23 cellular contexts compared by ENCODE assay signal in the genomic region with DNA sequence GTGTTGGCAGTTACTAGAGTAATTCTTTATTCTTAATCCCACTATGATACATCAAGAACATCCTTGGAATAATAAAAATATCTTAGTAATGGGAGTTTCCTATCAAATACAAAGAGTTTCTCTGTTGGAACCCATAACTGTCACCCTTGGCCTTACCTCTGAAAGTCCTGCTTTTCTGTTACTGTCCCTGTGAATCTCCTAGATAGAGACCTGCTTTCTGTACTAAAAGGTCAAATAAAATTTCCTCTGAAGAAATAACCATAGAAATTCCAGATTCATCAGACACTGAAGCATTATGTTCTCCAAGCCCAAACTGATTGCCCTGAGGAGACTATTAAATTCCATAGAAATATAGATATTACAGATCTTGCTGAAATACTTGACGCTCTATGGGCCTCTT.
"Had no signal": no experiment of that assay in that cellular context is flagged by ENCODE, and none has a peak within 500 bp of the region (broad histone marks: within the 10 kb centered on the region; RNA-seq: fewer than 3 reads in every experiment).

No MANE protein-coding gene starts in this region.

- H3K4me1 ChIP-seq: colonic mucosa, esophagus muscularis mucosa, esophagus squamous epithelium, foreskin keratinocyte, gastrocnemius medialis, gastroesophageal sphincter had no signal

- DNase-seq: colonic mucosa; cortex of kidney; dermis blood vessel endothelial cell; dorsolateral prefrontal cortex; effector CD4-positive, alpha-beta T cell; effector CD8-positive, alpha-beta T cell; effector memory CD4-positive, alpha-beta T cell; effector memory CD8-positive, alpha-beta T cell; endodermal cell; erythroblast; esophagus squamous epithelium; foreskin fibroblast; gastrocnemius medialis; glutamatergic neuron; head of caudate nucleus; heart left ventricle; heart right ventricle had no signal

- H3K27me3 ChIP-seq: colonic mucosa, dorsolateral prefrontal cortex, esophagus muscularis mucosa, esophagus squamous epithelium, foreskin keratinocyte, gastrocnemius medialis, gastroesophageal sphincter, heart left ventricle, heart right ventricle, hepatocyte had no signal

- H3K27ac ChIP-seq: colonic mucosa, coronary artery, dorsolateral prefrontal cortex, esophagus muscularis mucosa, esophagus squamous epithelium, foreskin keratinocyte, gastrocnemius medialis, gastroesophageal sphincter, heart left ventricle, heart right ventricle, hepatocyte had no signal

- H3K9me3 ChIP-seq: colonic mucosa had no signal

- H3K4me3 ChIP-seq: colonic mucosa, coronary artery, dorsolateral prefrontal cortex, esophagus muscularis mucosa, esophagus squamous epithelium, gastrocnemius medialis, gastroesophageal sphincter, heart left ventricle, heart right ventricle, hepatocyte had no signal

- H3K4me3 Mint-ChIP-seq: dendritic cell treated with granulocyte-macrophage colony-stimulating factor and Interleukin-4, amounts not matched to agents 40 ng/mL and 50 ng/mL, for 4 days; effector memory CD8-positive, alpha-beta T cell; endodermal cell had no signal

- H3K36me3 ChIP-seq: colonic mucosa had no signal

- ATAC-seq: effector memory CD8-positive, alpha-beta T cell; foreskin keratinocyte; gastrocnemius medialis; gastroesophageal sphincter; heart left ventricle; heart right ventricle had no signal

- H3K4me2 ChIP-seq: hepatocyte had no signal

- H3K27ac Mint-ChIP-seq: dendritic cell treated with granulocyte-macrophage colony-stimulating factor and Interleukin-4, amounts not matched to agents 40 ng/mL and 50 ng/mL, for 4 days; effector memory CD8-positive, alpha-beta T cell; endodermal cell had no signal

- H2AFZ ChIP-seq: hepatocyte had no signal

- H3K27me3 Mint-ChIP-seq: dendritic cell treated with granulocyte-macrophage colony-stimulating factor and Interleukin-4, amounts not matched to agents 40 ng/mL and 50 ng/mL, for 4 days; effector memory CD8-positive, alpha-beta T cell had no signal
